11 cellular contexts compared by ENCODE assay signal in the genomic region with DNA sequence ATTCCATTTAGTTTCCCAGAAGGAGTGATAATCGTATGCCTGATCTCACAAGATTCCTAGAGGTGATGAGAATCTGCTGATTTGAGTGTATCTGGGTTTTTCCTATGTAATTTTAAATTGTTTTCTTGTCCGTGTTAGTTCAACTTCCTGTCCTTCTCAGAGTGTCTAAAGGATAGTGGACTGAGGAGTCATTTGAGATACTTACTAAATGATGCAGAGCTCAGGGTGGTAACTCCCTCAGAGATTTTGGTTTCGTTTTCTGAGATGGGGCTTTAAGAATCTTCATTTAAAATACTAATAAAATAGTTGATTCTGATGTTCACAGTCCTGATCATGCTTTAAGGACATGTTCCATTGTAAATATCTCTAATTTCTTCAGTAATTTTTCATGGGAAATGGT. TPM values are rescaled to one million over a fixed set of nuclear protein-coding genes. Genes with fewer than 3 reads are reported as not detected.
DNase-seq lines count a peak whose midpoint lies in the region; ATAC-seq and TF ChIP-seq lines count a peak whose summit lies in the region.
"Had no signal": no experiment of that assay in that cellular context is flagged by ENCODE, and none has a peak within 500 bp of the region (broad histone marks: within the 10 kb centered on the region; RNA-seq: fewer than 3 reads in every experiment).

No MANE protein-coding gene starts in this region.

- H3K4me1 Mint-ChIP-seq in H9: no peaks in the 10 kb centered on the region

- H3K18ac ChIP-seq in H9 (ENCODE audit: insufficient read length, low read depth, low read length): no peak overlapping the region

- no peaks in the 10 kb centered on the region for H3K4me1 ChIP-seq in H9 (ENCODE audit: insufficient read depth, low read length)

- peak overlapping the region in 1 of 2 donors; percentile 10 for H3K4me3 ChIP-seq in foreskin fibroblast (ENCODE audit: low read depth in 1 of 2, low read length in 2 of 2)

- H3K27ac Mint-ChIP-seq in H9: 0 out of 7 replicates have a peak overlapping the region, but pooled peaks of 1 of the 3 experiments have one; percentile 53

- no peak overlapping the region for H3K14ac ChIP-seq in H9 (ENCODE audit: insufficient read depth, low read length)

- no peak overlapping the region for H3K56ac ChIP-seq in H9 (ENCODE audit: insufficient read length, low read depth, low read length)

- no peak overlapping the region for H3K4me2 ChIP-seq in H9 (ENCODE audit: insufficient read depth, insufficient read length, low read length)

- H3K23me2 ChIP-seq in H9 (ENCODE audit: insufficient read length, low read depth, low read length, poor library complexity, severe bottlenecking): no peaks in the 10 kb centered on the region

- H2BK20ac ChIP-seq in H9 (ENCODE audit: low read depth, low read length, poor library complexity, severe bottlenecking): no peak overlapping the region

- TF ChIP-seq CTCF in foreskin fibroblast (IDR thresholded peaks at IDR 0.05; ENCODE audit: low read depth, low read length) (no peak), H9 (conservative IDR thresholded peaks at IDR 0.05) (no peak)

- H2BK12ac ChIP-seq in H9 (ENCODE audit: insufficient read length, low read depth, low read length): no peak overlapping the region

- no peak overlapping the region for H2BK5ac ChIP-seq in H9 (ENCODE audit: insufficient read length, low read length)

- no peaks in the 10 kb centered on the region for H3K9me3 ChIP-seq in H9 (ENCODE audit: control insufficient read depth, low read depth, low read length)
- H3K9me3 ChIP-seq: neutrophil had no signal

- DNase-seq in GM03348 (ENCODE audit: low spot score) (peak; percentile 48), M059J (ENCODE audit: low read depth) (peak; percentile 19), foreskin fibroblast (peak; percentile 20 to 52), H9 (no peak), NCI-H2029 treated with DMSO at 0.1 percent for 48 hours (lab: John Stamatoyannopoulos, UW) (no peak)
- no peak for DNase-seq in stimulated activated CD4-positive, alpha-beta T cell treated with anti-CD3 and anti-CD28 coated beads, Interleukin-1b, Interleukin-23, amount 100 ng/mL, for 48 hours
- DNase-seq: NCI-H2171, SHP77 treated with DMSO at 0.1 percent for 48 hours had no signal

- no peak overlapping the region for H2AK5ac ChIP-seq in H9 (ENCODE audit: insufficient read length, low read length)

- H3K27me3 Mint-ChIP-seq in H9 (ENCODE audit: low read depth): no peaks in the 10 kb centered on the region

- no peak overlapping the region for H3K4ac ChIP-seq in H9 (ENCODE audit: low read depth, low read length)

- H4K20me1 ChIP-seq in H9 (ENCODE audit: control insufficient read depth, insufficient read depth, insufficient read length): no peaks in the 10 kb centered on the region

- H2AFZ ChIP-seq in H9 (ENCODE audit: low read length): no peak overlapping the region

- no peak overlapping the region for H3K27ac ChIP-seq in H9 (ENCODE audit: insufficient read length, low read depth, low read length)
- H3K27ac ChIP-seq: neutrophil had no signal

- WGBS in H9 (ENCODE audit: extremely low coverage, insufficient read length, low lambda C conversion rate): no CpG with 5 or more reads among the region's 3 CpGs

- H3K9ac ChIP-seq in H9 (ENCODE audit: extremely low read depth, insufficient read length, low read length): no peak overlapping the region

- H3K27me3 ChIP-seq in H9 (ENCODE audit: insufficient read depth, low read length): no peaks in the 10 kb centered on the region
- H3K27me3 ChIP-seq: neutrophil had no signal

- no peaks in the 10 kb centered on the region for H3K9me3 Mint-ChIP-seq in H9

- H4K91ac ChIP-seq in H9 (ENCODE audit: insufficient read length, low read depth, low read length): no peak overlapping the region

- ATAC-seq in GM19351 (IDR thresholded peaks at IDR 0.05; ENCODE audit: unreplicated experiment) (peak; percentile 64), GM19395 (IDR thresholded peaks at IDR 0.05; ENCODE audit: unreplicated experiment) (no peak)

- no peaks in the 10 kb centered on the region for H3K79me1 ChIP-seq in H9 (ENCODE audit: insufficient read depth, low read depth, low read length, poor library complexity, severe bottlenecking)

- no peak overlapping the region for H4K8ac ChIP-seq in H9 (replicated peaks; ENCODE audit: insufficient read length, low read depth, low read length)

- H3K4me3 Mint-ChIP-seq in H9: no peak overlapping the region

- no peak overlapping the region for H2BK15ac ChIP-seq in H9 (ENCODE audit: low read depth, low read length)

- no peak overlapping the region for H3T11ph ChIP-seq in H9 (ENCODE audit: low read length)

- H3K79me2 ChIP-seq in H9 (ENCODE audit: insufficient read depth, low read length): no peaks in the 10 kb centered on the region

- H2BK120ac ChIP-seq in H9 (ENCODE audit: low read depth, low read length, poor library complexity, severe bottlenecking): no peak overlapping the region

- no peak overlapping the region for H4K5ac ChIP-seq in H9 (ENCODE audit: insufficient read length, low read depth, low read length)

- peaks cover 25 to 79% (median 77%) of the 10 kb centered on the region in 3 experiments; a peak in 6 of 7 replicates for H3K36me3 Mint-ChIP-seq in H9 (ENCODE audit: insufficient read depth in 1 of 3, low read depth in 3 of 3)

- no peak overlapping the region for H3K23ac ChIP-seq in H9 (ENCODE audit: insufficient read length, low read depth, low read length)

RNA-seq across cellular contexts. Expression of gene MELK, which starts 30.3 kb away (rescaled TPM):
- 121 and 124 TPM in 2 replicates for total RNA-seq in M059J (2014; rRNA removed; shearing (Covaris generic))
- total RNA-seq in H9 (2021): 40.1 and 43.6 TPM in 2 replicates

Comparison
In these comparisons a context has a peak if more than half of its experiments do, and no peak if none do; other contexts are left out.
1. DNase-seq: peak in GM03348 (single experiment), M059J (single experiment) and foreskin fibroblast (2 of 2); none in stimulated activated CD4-positive, alpha-beta T cell treated with anti-CD3 and anti-CD28 coated beads, Interleukin-1b, Interleukin-23, amount 100 ng/mL, for 48 hours (single experiment), H9 (single experiment) and NCI-H2029 treated with DMSO at 0.1 percent for 48 hours (single experiment).